In genomic region chr2:220077488-220077887, GRCh38 we compare ENCODE assay signal across 13 cellular contexts.
DNase-seq lines count a peak whose midpoint lies in the region; ATAC-seq and TF ChIP-seq lines count a peak whose summit lies in the region.
"Had no signal": no experiment of that assay in that cellular context is flagged by ENCODE, and none has a peak within 500 bp of the region (broad histone marks: within the 10 kb centered on the region; RNA-seq: fewer than 3 reads in every experiment).

No MANE protein-coding gene starts in this region.

- H3K27me3 ChIP-seq in fibroblast of lung (ENCODE audit: control insufficient read depth, insufficient read depth, low read length), result no peaks in the 10 kb centered on the region
- H3K27me3 ChIP-seq in naive thymus-derived CD4-positive, alpha-beta T cell (ENCODE audit: control insufficient read depth in 2 of 2, insufficient read depth in 2 of 2, low read length in 2 of 2), result no peaks in the 10 kb centered on the region
- H3K27me3 ChIP-seq: BLaER1 treated with 17β-estradiol and CSF1 and Interleukin-3, amounts not matched to agents 10 nM and 100 nM had no signal

- H3K4me1 ChIP-seq in fibroblast of lung (ENCODE audit: control insufficient read depth, extremely low read depth, insufficient read depth, low read length), result no peaks in the 10 kb centered on the region
- no peaks in the 10 kb centered on the region for H3K4me1 ChIP-seq in naive thymus-derived CD4-positive, alpha-beta T cell (ENCODE audit: control insufficient read depth in 2 of 2, insufficient read depth in 2 of 2, low read length in 2 of 2)
- H3K4me1 ChIP-seq: BLaER1 treated with 17β-estradiol and CSF1 and Interleukin-3, amounts not matched to agents 10 nM and 100 nM had no signal

- no peaks in the 10 kb centered on the region for H4K20me1 ChIP-seq in fibroblast of lung (ENCODE audit: control insufficient read depth, extremely low read depth, insufficient read depth, low read length)
- H4K20me1 ChIP-seq: BLaER1 treated with 17β-estradiol and CSF1 and Interleukin-3, amounts not matched to agents 10 nM and 100 nM had no signal

- H3K4me3 ChIP-seq in fibroblast of lung (replicated peaks in 1 of 4; ENCODE audit: control extremely low read depth in 1 of 4, insufficient read depth in 1 of 4, low read depth in 3 of 4, low read length in 4 of 4), result no peak overlapping the region
- no peak overlapping the region for H3K4me3 ChIP-seq in naive thymus-derived CD4-positive, alpha-beta T cell (ENCODE audit: low read length)
- H3K4me3 ChIP-seq: BLaER1 treated with 17β-estradiol and CSF1 and Interleukin-3, amounts not matched to agents 10 nM and 100 nM had no signal

- H3K4me2 ChIP-seq in fibroblast of lung (ENCODE audit: extremely low read depth, insufficient read depth, low read length), result no peak overlapping the region
- H3K4me2 ChIP-seq: BLaER1 treated with 17β-estradiol and CSF1 and Interleukin-3, amounts not matched to agents 10 nM and 100 nM had no signal

- POLR2A ChIA-PET in naive thymus-derived CD4-positive, alpha-beta T cell (lab: Charles Lee), result no interaction called here

- no peaks in the 10 kb centered on the region for H3K9me3 ChIP-seq in fibroblast of lung (ENCODE audit: control insufficient read depth, insufficient read depth, low read depth, low read length)
- H3K9me3 ChIP-seq in naive thymus-derived CD4-positive, alpha-beta T cell (ENCODE audit: control insufficient read depth in 2 of 3, low read length in 3 of 3), result no peaks in the 10 kb centered on the region
- H3K9me3 ChIP-seq: BLaER1 treated with 17β-estradiol and CSF1 and Interleukin-3, amounts not matched to agents 10 nM and 100 nM had no signal

- H3K4me3 Mint-ChIP-seq in naive thymus-derived CD4-positive, alpha-beta T cell, result no peak overlapping the region
- H3K4me3 Mint-ChIP-seq: stimulated activated memory B cell treated with anti-CD40 and anti-IgM and Interleukin-4, amounts not matched to agents 10 μg/mL and 1 μg/mL and 100 μg/mL, for 72 hours had no signal

- H3K27ac ChIP-seq in fibroblast of lung (ENCODE audit: insufficient read depth, low read length), result no peak overlapping the region
- H3K27ac ChIP-seq in naive thymus-derived CD4-positive, alpha-beta T cell (ENCODE audit: low read depth, low read length), result no peak overlapping the region
- H3K27ac ChIP-seq: BLaER1 treated with 17β-estradiol and CSF1 and Interleukin-3, amounts not matched to agents 10 nM and 100 nM had no signal

- H2AFZ ChIP-seq in fibroblast of lung (ENCODE audit: low read length), result peak overlapping the region; percentile 26

- intact Hi-C loops in naive thymus-derived CD4-positive, alpha-beta T cell (cut with micrococcal nuclease), result no loop called here

- no peak for TF ChIP-seq CTCF in fibroblast of lung (conservative IDR thresholded peaks at IDR 0.05 in 1 of 2, IDR thresholded peaks at IDR 0.05 in 1 of 2; ENCODE audit: low read depth in 1 of 2, low read length in 2 of 2)
- no peak for TF ChIP-seq CTCF in omental fat pad (IDR thresholded peaks at IDR 0.05)

- no peaks in the 10 kb centered on the region for H3K36me3 ChIP-seq in fibroblast of lung (ENCODE audit: control insufficient read depth, insufficient read depth, low read length)
- H3K36me3 ChIP-seq in naive thymus-derived CD4-positive, alpha-beta T cell (ENCODE audit: control insufficient read depth in 2 of 3, insufficient read depth in 3 of 3, low read length in 3 of 3), result no peaks in the 10 kb centered on the region
- H3K36me3 ChIP-seq: BLaER1 treated with 17β-estradiol and CSF1 and Interleukin-3, amounts not matched to agents 10 nM and 100 nM had no signal

- in situ Hi-C loops in SK-MEL-5 (cut with HindIII; ENCODE audit: low pct_unique_long_range_greater_than_20kb, low sequenced_read_pairs), result no loop called here

- ATAC-seq in omental fat pad (ENCODE audit: low FRiP score) (peak; percentile 74), HG03196 (IDR thresholded peaks at IDR 0.05; ENCODE audit: unreplicated experiment) (no peak)
- no peak for ATAC-seq in naive thymus-derived CD4-positive, alpha-beta T cell
- ATAC-seq: HCT116; stimulated activated memory B cell treated with anti-CD40 and anti-IgM and Interleukin-4, amounts not matched to agents 10 μg/mL and 1 μg/mL and 100 μg/mL, for 72 hours had no signal

- no peaks in the 10 kb centered on the region for H3K4me1 Mint-ChIP-seq in naive thymus-derived CD4-positive, alpha-beta T cell
- H3K4me1 Mint-ChIP-seq: stimulated activated memory B cell treated with anti-CD40 and anti-IgM and Interleukin-4, amounts not matched to agents 10 μg/mL and 1 μg/mL and 100 μg/mL, for 72 hours had no signal

- no peaks in the 10 kb centered on the region for H3K79me2 ChIP-seq in fibroblast of lung (ENCODE audit: control insufficient read depth, insufficient read depth, low read length)

- no peaks in the 10 kb centered on the region for H3K36me3 Mint-ChIP-seq in naive thymus-derived CD4-positive, alpha-beta T cell
- H3K36me3 Mint-ChIP-seq: stimulated activated memory B cell treated with anti-CD40 and anti-IgM and Interleukin-4, amounts not matched to agents 10 μg/mL and 1 μg/mL and 100 μg/mL, for 72 hours had no signal

- no peak overlapping the region for H3K27ac Mint-ChIP-seq in naive thymus-derived CD4-positive, alpha-beta T cell
- H3K27ac Mint-ChIP-seq: stimulated activated memory B cell treated with anti-CD40 and anti-IgM and Interleukin-4, amounts not matched to agents 10 μg/mL and 1 μg/mL and 100 μg/mL, for 72 hours had no signal

- no peaks in the 10 kb centered on the region for H3K9me3 Mint-ChIP-seq in naive thymus-derived CD4-positive, alpha-beta T cell
- H3K9me3 Mint-ChIP-seq: stimulated activated memory B cell treated with anti-CD40 and anti-IgM and Interleukin-4, amounts not matched to agents 10 μg/mL and 1 μg/mL and 100 μg/mL, for 72 hours had no signal

- H3K9ac ChIP-seq in fibroblast of lung (ENCODE audit: insufficient read depth, low read length), result no peak overlapping the region
- H3K9ac ChIP-seq: BLaER1 treated with 17β-estradiol and CSF1 and Interleukin-3, amounts not matched to agents 10 nM and 100 nM had no signal

- peaks cover 0 to 17% (median 4%) of the 10 kb centered on the region in 5 donors for H3K27me3 Mint-ChIP-seq in naive thymus-derived CD4-positive, alpha-beta T cell
- H3K27me3 Mint-ChIP-seq: stimulated activated memory B cell treated with anti-CD40 and anti-IgM and Interleukin-4, amounts not matched to agents 10 μg/mL and 1 μg/mL and 100 μg/mL, for 72 hours had no signal

- DNase-seq in AG08395 (ENCODE audit: low spot score), result peak; percentile 62
- DNase-seq in SK-MEL-5 (ENCODE audit: low read depth, low spot score), result peak; percentile 10
- peak; percentile 72 to 89 for DNase-seq in fibroblast of lung (ENCODE audit: low read depth in 2 of 2)
- no peak for DNase-seq in omental fat pad (ENCODE audit: low spot score)
- no peak for DNase-seq in naive thymus-derived CD4-positive, alpha-beta T cell
- DNase-seq in NAMALWA (ENCODE audit: low spot score), result no peak
- no peak for DNase-seq in activated CD4-positive, alpha-beta T cell treated with anti-CD3 and anti-CD28 coated beads for 48 hours
- DNase-seq: activated CD4-positive, CD25-positive, alpha-beta regulatory T cell treated with anti-CD3 and anti-CD28 coated beads, Interleukin-2, amount 50 U/mL, for 72 hours; NCI-H524 had no signal

- CTCF ChIA-PET in naive thymus-derived CD4-positive, alpha-beta T cell (lab: Charles Lee), result no interaction called here

Comparison
In these comparisons a context has a peak if more than half of its experiments do, and no peak if none do; other contexts are left out.
1. DNase-seq: peak in AG08395 (single experiment), SK-MEL-5 (single experiment) and fibroblast of lung (2 of 2); none in omental fat pad (single experiment), naive thymus-derived CD4-positive, alpha-beta T cell (0 of 9), NAMALWA (single experiment) and activated CD4-positive, alpha-beta T cell treated with anti-CD3 and anti-CD28 coated beads for 48 hours (single experiment).